ENCODE assay signal across 12 cellular contexts in genomic region chr2:64797881-64798590, GRCh38.
DNase-seq lines count a peak whose midpoint lies in the region; ATAC-seq and TF ChIP-seq lines count a peak whose summit lies in the region.
"Had no signal": no experiment of that assay in that cellular context is flagged by ENCODE, and none has a peak within 500 bp of the region (broad histone marks: within the 10 kb centered on the region; RNA-seq: fewer than 3 reads in every experiment).

No MANE protein-coding gene starts in this region.

- 52% methylated on average over 4 of the region's 4 CpGs for WGBS in suprapubic skin
- 56 to 67% methylated on average over 4 of the region's 4 CpGs for WGBS in testis, 2 donors
- WGBS in heart left ventricle, 4 donors: 80 to 83% (median 82%) methylated on average over 4 of the region's 4 CpGs

- H3K4me3 ChIP-seq in SK-N-MC (peak overlapping the region; percentile 24), suprapubic skin (no peak overlapping the region), testis (no peak overlapping the region), heart left ventricle (no peak overlapping the region), tibial artery (no peak overlapping the region)
- H3K4me3 ChIP-seq: left ventricle myocardium inferior had no signal

- H3K4me1 ChIP-seq in suprapubic skin (no peaks in the 10 kb centered on the region), testis (no peaks in the 10 kb centered on the region), heart left ventricle (peaks cover 0 to 12% (median 0%) of the 10 kb centered on the region in 12 donors), tibial artery (no peaks in the 10 kb centered on the region)

- no peak for TF ChIP-seq CTCF in suprapubic skin (IDR thresholded peaks at IDR 0.05)
- TF ChIP-seq CTCF in testis (IDR thresholded peaks at IDR 0.05): no peak
- no peak for TF ChIP-seq CTCF in heart left ventricle (IDR thresholded peaks at IDR 0.05)
- no peak for TF ChIP-seq CTCF in tibial artery (IDR thresholded peaks at IDR 0.05)

- intact Hi-C loops in testis (cut with DNase I; ENCODE audit: low total_unique reads): no loop called here
- intact Hi-C loops in heart left ventricle (cut with DNase I): no loop called here
- intact Hi-C loops in tibial artery (cut with DNase I; ENCODE audit: low total_unique reads): no loop called here

- no peak for TF ChIP-seq POLR2A in suprapubic skin (IDR thresholded peaks at IDR 0.05)
- TF ChIP-seq POLR2A in testis (IDR thresholded peaks at IDR 0.05): no peak
- no peak for TF ChIP-seq POLR2A in heart left ventricle (IDR thresholded peaks at IDR 0.05)

- TF ChIP-seq EP300 in suprapubic skin (IDR thresholded peaks at IDR 0.05): no peak

- no peak for ATAC-seq in heart left ventricle
- ATAC-seq: stimulated activated naive CD8-positive, alpha-beta T cell treated with anti-CD3 and anti-CD28 coated beads, Interleukin-15, amount 100 ng/mL, for 72 hours had no signal

- H3K9me3 ChIP-seq in SK-N-MC (ENCODE audit: low read depth, low read length): no peaks in the 10 kb centered on the region
- no peaks in the 10 kb centered on the region for H3K9me3 ChIP-seq in suprapubic skin
- no peaks in the 10 kb centered on the region for H3K9me3 ChIP-seq in testis
- H3K9me3 ChIP-seq in heart left ventricle: no peaks in the 10 kb centered on the region
- no peaks in the 10 kb centered on the region for H3K9me3 ChIP-seq in tibial artery
- H3K9me3 ChIP-seq: left ventricle myocardium inferior had no signal

- H3K27ac ChIP-seq in SK-N-MC (peak overlapping the region; percentile 62), suprapubic skin (no peak overlapping the region), testis (no peak overlapping the region), heart left ventricle (no peak overlapping the region), tibial artery (no peak overlapping the region)
- H3K27ac ChIP-seq: left ventricle myocardium inferior had no signal

- H3K27me3 ChIP-seq in suprapubic skin: no peaks in the 10 kb centered on the region
- no peaks in the 10 kb centered on the region for H3K27me3 ChIP-seq in testis
- H3K27me3 ChIP-seq in heart left ventricle: peaks cover 0 to 13% (median 0%) of the 10 kb centered on the region in 9 donors
- H3K27me3 ChIP-seq in tibial artery: peaks cover 0 to 2% of the 10 kb centered on the region in 2 donors

- H3K36me3 ChIP-seq in SK-N-MC (ENCODE audit: insufficient read depth, low read length) (no peaks in the 10 kb centered on the region), suprapubic skin (no peaks in the 10 kb centered on the region), testis (ENCODE audit: low read depth, missing control alignments) (no peaks in the 10 kb centered on the region), heart left ventricle (no peaks in the 10 kb centered on the region), tibial artery (no peaks in the 10 kb centered on the region)
- H3K36me3 ChIP-seq: left ventricle myocardium inferior had no signal

- H3K9ac ChIP-seq in SK-N-MC (ENCODE audit: insufficient read length): no peak overlapping the region

- DNase-seq in AG08395 (ENCODE audit: low spot score) (peak; percentile 22), HuH-7 (ENCODE audit: low spot score) (peak; percentile 48), SK-N-MC (ENCODE audit: low read depth, low spot score) (peak; percentile 5), kidney tubule cell (ENCODE audit: low spot score) (peak; percentile 88), suprapubic skin (ENCODE audit: low spot score in 2 of 2) (no peak), testis (no peak), heart left ventricle (no peak), tibial artery (no peak)
- DNase-seq: activated CD8-positive, alpha-beta memory T cell treated with anti-CD3 and anti-CD28 coated beads, Interleukin-2, amount 50 U/mL, for 4 hours; KG1; left ventricle myocardium inferior; stimulated activated naive CD8-positive, alpha-beta T cell treated with anti-CD3 and anti-CD28 coated beads, Interleukin-15, amount 100 ng/mL, for 72 hours had no signal

Comparison
In these comparisons a context has a peak if more than half of its experiments do, and no peak if none do; other contexts are left out.
1. DNase-seq: peak in AG08395 (single experiment), HuH-7 (single experiment), SK-N-MC (single experiment) and kidney tubule cell (single experiment); none in suprapubic skin (0 of 2), testis (single experiment), heart left ventricle (0 of 5) and tibial artery (0 of 2).